ENCODE assay signal across 8 cellular contexts in genomic region chr3:162278834-162279233, GRCh38.
"Had no signal": no experiment of that assay in that cellular context is flagged by ENCODE, and none has a peak within 500 bp of the region (broad histone marks: within the 10 kb centered on the region; RNA-seq: fewer than 3 reads in every experiment).

No MANE protein-coding gene starts in this region.

- ATAC-seq: GM12878 had no signal

- FAIRE-seq: G401.6, GM12878, GM12891, GM12892, GM18507, GM19239 had no signal

- DNase-seq: GDM1, GF-D8 had no signal

- H3K4me3 ChIP-seq: GM12878 had no signal
